In genomic region chr1:34590211-34590623, GRCh38 we compare ENCODE assay signal across 10 cellular contexts.
DNase-seq lines count a peak whose midpoint lies in the region; ATAC-seq and TF ChIP-seq lines count a peak whose summit lies in the region.
"Had no signal": no experiment of that assay in that cellular context is flagged by ENCODE, and none has a peak within 500 bp of the region (broad histone marks: within the 10 kb centered on the region; RNA-seq: fewer than 3 reads in every experiment).

No MANE protein-coding gene starts in this region.

- DNase-seq in BE2C, result peak; percentile 12
- peak; percentile 47 for DNase-seq in Karpas-422
- peak; percentile 85 for DNase-seq in NCI-H748 treated with DMSO at 0.1 percent for 48 hours (lab: John Stamatoyannopoulos, UW)
- no peak for DNase-seq in omental fat pad (ENCODE audit: low spot score)
- DNase-seq in osteoblast (ENCODE audit: insufficient read length, low spot score, missing footprints), result no peak
- no peak for DNase-seq in activated naive CD4-positive, alpha-beta T cell treated with anti-CD3 and anti-CD28 coated beads, Interleukin-2, amount 50 U/mL, for 16 hours
- DNase-seq: activated CD4-positive, alpha-beta T cell treated with anti-CD3 and anti-CD28 coated beads, Interleukin-2, amount 50 U/mL, for 4 hours; AML-193 had no signal

- H3K27ac ChIP-seq in Karpas-422 (ENCODE audit: low read length), result no peak overlapping the region
- no peak overlapping the region for H3K27ac ChIP-seq in osteoblast (ENCODE audit: low read depth, low read length)

- H3K4me2 ChIP-seq in Karpas-422 (ENCODE audit: low read depth, low read length, poor library complexity, severe bottlenecking), result no peak overlapping the region
- no peak overlapping the region for H3K4me2 ChIP-seq in osteoblast (ENCODE audit: insufficient read depth, low read length)

- H3K27me3 ChIP-seq in BE2C (no peaks in the 10 kb centered on the region), Karpas-422 (ENCODE audit: low read length) (no peaks in the 10 kb centered on the region), osteoblast (ENCODE audit: insufficient read depth, low read length) (no peaks in the 10 kb centered on the region)

- no peaks in the 10 kb centered on the region for H3K4me1 ChIP-seq in BE2C
- H3K4me1 ChIP-seq in Karpas-422 (ENCODE audit: low read length), result no peaks in the 10 kb centered on the region
- H3K4me1 ChIP-seq in osteoblast (ENCODE audit: insufficient read depth, low read length), result no peaks in the 10 kb centered on the region

- H3K9me2 ChIP-seq in Karpas-422 (replicated peaks; ENCODE audit: insufficient read depth, low read length), result no peaks in the 10 kb centered on the region

- no peak overlapping the region for H3K9ac ChIP-seq in Karpas-422 (ENCODE audit: low read length)

- TF ChIP-seq CTCF in BE2C (IDR thresholded peaks at IDR 0.05; ENCODE audit: low read depth, low read length) (no peak), omental fat pad (IDR thresholded peaks at IDR 0.05) (no peak), osteoblast (IDR thresholded peaks at IDR 0.05; ENCODE audit: extremely low read depth, low read depth, low read length) (no peak)

- H3K9me3 ChIP-seq in BE2C (no peaks in the 10 kb centered on the region), Karpas-422 (ENCODE audit: low read length) (no peaks in the 10 kb centered on the region), osteoblast (ENCODE audit: low read depth, low read length) (no peaks in the 10 kb centered on the region)

- H3K4me3 ChIP-seq in BE2C (ENCODE audit: low read depth, low read length) (no peak overlapping the region), Karpas-422 (ENCODE audit: low read length) (no peak overlapping the region), osteoblast (ENCODE audit: insufficient read depth, low read length) (no peak overlapping the region)

- H2AFZ ChIP-seq in Karpas-422 (ENCODE audit: low read length), result no peak overlapping the region
- no peak overlapping the region for H2AFZ ChIP-seq in osteoblast (ENCODE audit: low read length)

- no peaks in the 10 kb centered on the region for H3K36me3 ChIP-seq in BE2C
- H3K36me3 ChIP-seq in Karpas-422 (ENCODE audit: insufficient read depth, low read length), result no peaks in the 10 kb centered on the region
- no peaks in the 10 kb centered on the region for H3K36me3 ChIP-seq in osteoblast (ENCODE audit: insufficient read depth, low read length)

- TF ChIP-seq POLR2A in GM18505 (IDR thresholded peaks at IDR 0.05; ENCODE audit: borderline replicate concordance, extremely low read depth, insufficient read depth, insufficient read length), result no peak

- H4K20me1 ChIP-seq in Karpas-422 (ENCODE audit: insufficient read depth, low read depth, low read length) (no peaks in the 10 kb centered on the region), osteoblast (ENCODE audit: insufficient read depth, low read length) (no peaks in the 10 kb centered on the region)

- ATAC-seq in esophagus mucosa (peak; percentile 69), omental fat pad (ENCODE audit: low FRiP score) (no peak), GM18505 (IDR thresholded peaks at IDR 0.05; ENCODE audit: unreplicated experiment) (no peak)

- H3K79me2 ChIP-seq in Karpas-422 (ENCODE audit: low read length), result no peaks in the 10 kb centered on the region
- H3K79me2 ChIP-seq in osteoblast (ENCODE audit: insufficient read depth, low read length), result no peaks in the 10 kb centered on the region

Comparison
In these comparisons a context has a peak if more than half of its experiments do, and no peak if none do; other contexts are left out.
1. DNase-seq: peak in BE2C (single experiment), Karpas-422 (single experiment) and NCI-H748 treated with DMSO at 0.1 percent for 48 hours (single experiment); none in omental fat pad (single experiment), osteoblast (single experiment) and activated naive CD4-positive, alpha-beta T cell treated with anti-CD3 and anti-CD28 coated beads, Interleukin-2, amount 50 U/mL, for 16 hours (single experiment).